Comparison of ENCODE assay signal across 1 cellular context in genomic region chr16:57245472-57246113, GRCh38.
TF ChIP-seq lines count a peak whose summit lies in the region.

No MANE protein-coding gene starts in this region.

TF ChIP-seq in HepG2, 621 proteins besides CTCF, POLR2A, EP300 and RAD21 (continued from another document):
- TF ChIP-seq ZNF639 (CRISPR knock-in tag; conservative IDR thresholded peaks at IDR 0.05): no peak
- no peak for TF ChIP-seq POLR2AphosphoS5 (IDR thresholded peaks at IDR 0.05; ENCODE audit: low read depth, low read length)
- TF ChIP-seq PCBP2 (optimal IDR thresholded peaks at IDR 0.05; ENCODE audit: low read depth, low read length, poor library complexity, severe bottlenecking): no peak
- no peak for TF ChIP-seq ZSCAN30 (CRISPR knock-in tag; IDR thresholded peaks at IDR 0.05)
- TF ChIP-seq SNAPC2 (CRISPR knock-in tag; IDR thresholded peaks at IDR 0.05): no peak
- TF ChIP-seq ZNF530 (CRISPR knock-in tag; IDR thresholded peaks at IDR 0.05; ENCODE audit: low read depth): no peak
- 0 out of 2 replicates have a peak, but pooled peaks have one; percentile 9 for TF ChIP-seq RNF2 (conservative IDR thresholded peaks at IDR 0.05; ENCODE audit: low read depth)
- TF ChIP-seq KAT2B (IDR thresholded peaks at IDR 0.05; ENCODE audit: borderline replicate concordance, low read depth, low read length): no peak
- TF ChIP-seq HOXA9 (CRISPR knock-in tag; IDR thresholded peaks at IDR 0.05; ENCODE audit: borderline replicate concordance): no peak
- no peak for TF ChIP-seq PTBP1 (IDR thresholded peaks at IDR 0.05; ENCODE audit: low read depth, low read length, poor library complexity, severe bottlenecking)
- no peak for TF ChIP-seq KLF11 (CRISPR knock-in tag; IDR thresholded peaks at IDR 0.05)
- TF ChIP-seq ZBTB39 (CRISPR knock-in tag; IDR thresholded peaks at IDR 0.05): 0 out of 2 replicates have a peak, but pooled peaks have one; percentile 23
- 0 out of 2 replicates have a peak, but pooled peaks have one; percentile 15 for TF ChIP-seq ZNF616 (CRISPR knock-in tag; IDR thresholded peaks at IDR 0.05; ENCODE audit: low read depth)
- no peak for TF ChIP-seq HNRNPL (IDR thresholded peaks at IDR 0.05; ENCODE audit: low read depth, low read length)
- 0 out of 2 replicates have a peak, but pooled peaks have one; percentile 31 for TF ChIP-seq NAIF1 (CRISPR knock-in tag; IDR thresholded peaks at IDR 0.05; ENCODE audit: borderline replicate concordance)
- no peak for TF ChIP-seq LBX2 (CRISPR knock-in tag; IDR thresholded peaks at IDR 0.05; ENCODE audit: borderline replicate concordance)
